ENCODE assay signal across 15 cellular contexts in the genomic region with DNA sequence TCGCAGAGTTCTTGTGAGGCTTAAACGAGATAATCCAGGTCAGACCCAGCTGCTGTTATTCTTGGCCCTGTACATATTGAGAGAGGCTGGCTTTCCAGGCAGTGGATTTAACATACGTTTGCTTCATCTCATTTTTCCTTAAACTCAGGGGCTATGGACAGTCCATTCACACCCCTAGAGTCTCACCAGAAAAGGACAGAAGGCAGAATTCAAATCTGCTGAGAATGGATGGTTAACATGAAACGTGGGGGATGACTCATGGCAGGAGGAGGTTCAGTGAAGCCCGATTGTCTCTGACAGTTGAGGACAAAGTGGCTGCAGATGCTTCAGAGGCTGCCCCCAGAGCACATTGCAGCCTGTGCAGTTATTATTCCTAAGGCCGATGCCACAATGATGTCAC. TPM values are rescaled to one million over a fixed set of nuclear protein-coding genes. Genes with fewer than 3 reads are reported as not detected.
DNase-seq lines count a peak whose midpoint lies in the region; ATAC-seq, FAIRE-seq and TF ChIP-seq lines count a peak whose summit lies in the region.
"Had no signal": no experiment of that assay in that cellular context is flagged by ENCODE, and none has a peak within 500 bp of the region (broad histone marks: within the 10 kb centered on the region; RNA-seq: fewer than 3 reads in every experiment).

No MANE protein-coding gene starts in this region.

- H3K9ac ChIP-seq in K562 (ENCODE audit: insufficient read depth in 1 of 2, low read depth in 2 of 2, low read length in 2 of 2) = no peak overlapping the region

- 0% methylated on average over 6 of the region's 6 CpGs for WGBS in K562 (ENCODE audit: insufficient coverage, low coverage, missing lambda C conversion rate)
- 62 to 72% methylated on average over 6 of the region's 6 CpGs for WGBS in tibial nerve, 2 donors
- 51 to 71% (median 69%) methylated on average over 6 of the region's 6 CpGs for WGBS in stomach, 5 donors

- H3K27me3 ChIP-seq in K562 (ENCODE audit: control insufficient read depth in 2 of 2, insufficient read depth in 2 of 2, low read length in 2 of 2) = peaks cover 4 to 19% of the 10 kb centered on the region in 2 experiments; a peak in 4 of 5 replicates
- H3K27me3 ChIP-seq in tibial nerve = no peaks in the 10 kb centered on the region
- H3K27me3 ChIP-seq in stomach = no peaks in the 10 kb centered on the region
- H3K27me3 ChIP-seq: ascending aorta had no signal

- TF ChIP-seq CTCF in K562 (IDR thresholded peaks at IDR 0.05 in 2 of 3, conservative IDR thresholded peaks at IDR 0.05 in 1 of 3; ENCODE audit: insufficient read depth in 2 of 3, low read depth in 1 of 3, low read length in 3 of 3) = no peak
- TF ChIP-seq CTCF in tibial nerve (IDR thresholded peaks at IDR 0.05) = no peak
- no peak for TF ChIP-seq CTCF in stomach (IDR thresholded peaks at IDR 0.05)

- no peak overlapping the region for H3K4me3 Mint-ChIP-seq in activated T-cell treated with anti-CD3 and anti-CD28 coated beads, Interleukin-2, amount 50 U/mL, for 24 hours

- H3K4me1 ChIP-seq in K562 (replicated peaks in 1 of 2; ENCODE audit: control insufficient read depth in 2 of 2, insufficient read depth in 2 of 2, low read length in 2 of 2) (no peaks in the 10 kb centered on the region), tibial nerve (peaks cover 0 to 6% (median 0%) of the 10 kb centered on the region in 4 donors), stomach (peaks cover 6 to 16% (median 10%) of the 10 kb centered on the region in 4 donors)

- DNase-seq in NCI-H1417 (lab: John Stamatoyannopoulos, UW) (peak in 2 of 3 experiments; percentile 16 to 31), NCI-H1417 treated with DMSO at 0.1 percent for 48 hours (lab: John Stamatoyannopoulos, UW) (no peak), NCI-H510A treated with DMSO at 0.1 percent for 48 hours (lab: John Stamatoyannopoulos, UW) (peak; percentile 84), K562 (ENCODE audit: extremely low read depth in 1 of 4, low spot score in 3 of 4) (peak in 1 of 4 experiments; percentile 7), skeletal muscle cell (ENCODE audit: low read depth) (peak; percentile 54), tibial nerve (ENCODE audit: low spot score in 2 of 2) (no peak), stomach (no peak)
- DNase-seq in activated T-cell treated with anti-CD3 and anti-CD28 coated beads, Interleukin-2, amount 50 U/mL, for 24 hours = no peak
- DNase-seq: 8988T; NCI-H187 treated with DMSO at 0.1 percent for 48 hours; nucleus accumbens; stimulated activated CD4-positive, alpha-beta T cell treated with anti-CD3 and anti-CD28 coated beads, Interleukin-4, amount 100 ng/mL, for 1 hour had no signal

- H3K27ac ChIP-seq in K562 (ENCODE audit: extremely low read depth, low read depth, low read length) = no peak overlapping the region
- no peak overlapping the region for H3K27ac ChIP-seq in tibial nerve
- no peak overlapping the region for H3K27ac ChIP-seq in stomach
- H3K27ac ChIP-seq: ascending aorta had no signal

- in situ Hi-C loops in K562 (cut with MboI) = no loop called here

- H3K27me3 Mint-ChIP-seq in activated T-cell treated with anti-CD3 and anti-CD28 coated beads, Interleukin-2, amount 50 U/mL, for 24 hours = peaks cover 92% of the 10 kb centered on the region

- H3K4me2 ChIP-seq in K562 (ENCODE audit: insufficient read depth, low read length) = no peak overlapping the region

- TF ChIP-seq RAD21 in K562 (CRISPR knock-in tag; conservative IDR thresholded peaks at IDR 0.05 in 1 of 2, IDR thresholded peaks at IDR 0.05 in 1 of 2) = no peak

- CTCF ChIA-PET in K562 (lab: Yijun Ruan, JAX; ENCODE audit: low intra/inter-chr PET ratio) = no interaction called here

- peak; percentile 46 for ATAC-seq in K562
- ATAC-seq: left lobe of liver had no signal

- POLR2A ChIA-PET in K562 (lab: Yijun Ruan, JAX) = interaction anchor here (0.8 to 1.4 kb wide), 2 partner anchors 11 to 13 kb away, joined by 3 to 4 read pairs; no protein-coding TSS in a partner anchor

- intact Hi-C loops in K562 (cut with micrococcal nuclease) = no loop called here
- intact Hi-C loops in stomach (cut with DNase I; ENCODE audit: low total_unique reads) = no loop called here

- no peaks in the 10 kb centered on the region for H3K9me1 ChIP-seq in K562 (ENCODE audit: control insufficient read depth, insufficient read depth, low read length)

- no peak overlapping the region for H2AFZ ChIP-seq in K562 (ENCODE audit: low read depth, low read length)

- FAIRE-seq in K562 (lab: Jason Lieb, UNC) = no peak

- TF ChIP-seq EP300 in K562 (IDR thresholded peaks at IDR 0.05; ENCODE audit: low read length) = no peak
- TF ChIP-seq EP300 in tibial nerve (IDR thresholded peaks at IDR 0.05) = no peak
- no peak for TF ChIP-seq EP300 in stomach (IDR thresholded peaks at IDR 0.05)

- no peak overlapping the region for H3K27ac Mint-ChIP-seq in activated T-cell treated with anti-CD3 and anti-CD28 coated beads, Interleukin-2, amount 50 U/mL, for 24 hours

- no peaks in the 10 kb centered on the region for H3K4me1 Mint-ChIP-seq in activated T-cell treated with anti-CD3 and anti-CD28 coated beads, Interleukin-2, amount 50 U/mL, for 24 hours (ENCODE audit: low read depth)

- no peaks in the 10 kb centered on the region for H3K9me3 ChIP-seq in K562 (replicated peaks; ENCODE audit: control insufficient read depth, insufficient read depth, low read depth, low read length)
- no peaks in the 10 kb centered on the region for H3K9me3 ChIP-seq in tibial nerve
- H3K9me3 ChIP-seq in stomach = no peaks in the 10 kb centered on the region
- H3K9me3 ChIP-seq: ascending aorta had no signal

- no peaks in the 10 kb centered on the region for H3K36me3 Mint-ChIP-seq in activated T-cell treated with anti-CD3 and anti-CD28 coated beads, Interleukin-2, amount 50 U/mL, for 24 hours (ENCODE audit: low read depth)

- H4K20me1 ChIP-seq in K562 (replicated peaks; ENCODE audit: control insufficient read depth, insufficient read depth, low read length) = no peaks in the 10 kb centered on the region

- BruUV-seq in K562 (replicated peaks; lab: Mats Ljungman, UMichigan) = no TSS peak

- H3K9me3 Mint-ChIP-seq in activated T-cell treated with anti-CD3 and anti-CD28 coated beads, Interleukin-2, amount 50 U/mL, for 24 hours = no peaks in the 10 kb centered on the region

- no peak for TF ChIP-seq POLR2A in K562 (conservative IDR thresholded peaks at IDR 0.05)
- TF ChIP-seq POLR2A in tibial nerve (IDR thresholded peaks at IDR 0.05) = no peak
- TF ChIP-seq POLR2A in stomach (IDR thresholded peaks at IDR 0.05) = no peak

- H3K36me3 ChIP-seq in K562 (ENCODE audit: control insufficient read depth, insufficient read depth, low read length) = no peaks in the 10 kb centered on the region
- no peaks in the 10 kb centered on the region for H3K36me3 ChIP-seq in tibial nerve
- H3K36me3 ChIP-seq in stomach = no peaks in the 10 kb centered on the region
- H3K36me3 ChIP-seq: ascending aorta had no signal

- H3K4me3 ChIP-seq in K562 (no peak overlapping the region), skeletal muscle cell (ENCODE audit: low read depth, low read length) (no peak overlapping the region), tibial nerve (no peak overlapping the region), stomach (no peak overlapping the region)
- H3K4me3 ChIP-seq: ascending aorta had no signal

- H3K79me2 ChIP-seq in K562 (ENCODE audit: control insufficient read depth, insufficient read depth, low read length) = no peaks in the 10 kb centered on the region

TF ChIP-seq in K562, 482 proteins besides CTCF, POLR2A, EP300 and RAD21:
- no peak for TF ChIP-seq HDAC1 (IDR thresholded peaks at IDR 0.05)
- TF ChIP-seq KHSRP (IDR thresholded peaks at IDR 0.05) = no peak
- TF ChIP-seq ILK (tag; IDR thresholded peaks at IDR 0.05; ENCODE audit: borderline replicate concordance, low read depth) = no peak
- TF ChIP-seq, protein P1, sequence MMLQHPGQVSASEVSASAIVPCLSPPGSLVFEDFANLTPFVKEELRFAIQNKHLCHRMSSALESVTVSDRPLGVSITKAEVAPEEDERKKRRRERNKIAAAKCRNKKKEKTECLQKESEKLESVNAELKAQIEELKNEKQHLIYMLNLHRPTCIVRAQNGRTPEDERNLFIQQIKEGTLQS (IDR thresholded peaks at IDR 0.05) = 0 out of 2 replicates have a peak, but pooled peaks have one; percentile 11
- TF ChIP-seq, protein P1 (CRISPR knock-in tag; conservative IDR thresholded peaks at IDR 0.05) = no peak
- TF ChIP-seq, protein P2, sequence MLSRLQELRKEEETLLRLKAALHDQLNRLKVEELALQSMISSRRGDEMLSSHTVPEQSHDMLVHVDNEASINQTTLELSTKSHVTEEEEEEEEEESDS (CRISPR knock-in tag; IDR thresholded peaks at IDR 0.05) = no peak
- no peak for TF ChIP-seq HDAC8 (tag; IDR thresholded peaks at IDR 0.05)
- TF ChIP-seq RBFOX2 (IDR thresholded peaks at IDR 0.05; ENCODE audit: low read depth, low read length) = no peak

RNA-seq across cellular contexts. Expression of a gene that starts 39.4 kb away (rescaled TPM):
- 0.09 TPM in 1 of 2 replicates, not detected in the other for total RNA-seq in K562 (2011; cell fraction: chromatin; rRNA removed; ENCODE audit: low replicate concordance)
- not detected in 2 replicates for total RNA-seq in K562 (2011; cell fraction: nucleolus; rRNA removed)
- 0.99 TPM in 1 of 2 replicates, not detected in the other for total RNA-seq in K562 (2011; cell fraction: nucleoplasm; rRNA removed)
- total RNA-seq in K562 (2014; rRNA removed) (0.04 and 0.41 TPM in 2 replicates), K562 (2014; rRNA removed; fragmentation: Illumina TruSeq; extraction: Trizol) (0.11 TPM in 1 of 2 replicates, not detected in the other), K562 (2015; rRNA removed; fragmentation: Illumina TruSeq; extraction: Trizol) (0.04 and 0.14 TPM in 2 replicates), K562 (2021) (0.04 and 0.11 TPM in 2 replicates), tibial nerve (10 to 100 TPM in 1 of 4 donors, 1 to 10 TPM in 3; 7.3 to 13.5 (median 8.3) TPM), stomach (10 to 100 TPM in 2 of 5 donors, 1 to 10 TPM in 2, not detected in 1; 1.2 to 13.6 (median 7.2) TPM)
- polyA plus RNA-seq in K562 (2011; rRNA removed) (0.03 and 0.14 TPM in 2 replicates), K562 (2014; fragmentation: Illumina TruSeq; extraction: Trizol) (0.04 TPM in 1 of 2 replicates, not detected in the other), K562 (2014; fragmentation: Nextera tagmentation; extraction: Ambion mirVana) (not detected), K562 (2014; rRNA removed) (not detected in 2 replicates), stomach (1 to 10 TPM in 2 of 3 donors, under 1 TPM in 1; 0.35 to 3.2 (median 2.3) TPM)
- polyA plus RNA-seq in K562 (2011; cell fraction: cytosol; rRNA removed) = 0.01 TPM in 1 of 2 replicates, not detected in the other
- 0.20 and 0.36 TPM in 2 replicates for polyA plus RNA-seq in K562 (2011; cell fraction: nucleus; rRNA removed)
- 0.07 and 0.17 TPM in 2 replicates for polyA plus RNA-seq in K562 (2012)
- 0.14 TPM in 1 of 2 replicates, not detected in the other for polyA minus RNA-seq in K562 (2011; rRNA and poly(A)+ RNA removed)
- polyA minus RNA-seq in K562 (2011; cell fraction: cytosol; rRNA and poly(A)+ RNA removed) = not detected in 2 replicates
- polyA minus RNA-seq in K562 (2011; cell fraction: nucleus; rRNA and poly(A)+ RNA removed) = 0.13 and 0.22 TPM in 2 replicates
- total RNA-seq: activated CD8-positive, alpha-beta memory T cell treated with anti-CD3 and anti-CD28 coated beads for 36 hours had no signal

Comparison
In these comparisons a context has a peak if more than half of its experiments do, and no peak if none do; other contexts are left out.
1. DNase-seq: peak in NCI-H1417 (2 of 3), NCI-H510A treated with DMSO at 0.1 percent for 48 hours (single experiment) and skeletal muscle cell (single experiment); none in NCI-H1417 treated with DMSO at 0.1 percent for 48 hours (single experiment), activated T-cell treated with anti-CD3 and anti-CD28 coated beads, Interleukin-2, amount 50 U/mL, for 24 hours (single experiment), tibial nerve (0 of 2) and stomach (single experiment).